Comparison of ENCODE assay signal across 1 cellular context in genomic region chr9:81787747-81788632, GRCh38.
A peak's percentile ranks its signal among the peaks of the same experiment; 100 is the strongest.
TF ChIP-seq lines count a peak whose summit lies in the region.

No MANE protein-coding gene starts in this region.

TF ChIP-seq in liver, 16 proteins besides CTCF, POLR2A, EP300 and RAD21 (continued from another document):
- TF ChIP-seq EGR1 (IDR thresholded peaks at IDR 0.05; ENCODE audit: low read depth in 2 of 2) (no peak), ATF3 (IDR thresholded peaks at IDR 0.05) (no peak), HNF4G (IDR thresholded peaks at IDR 0.05) (peak; percentile 5), HNF4A (conservative IDR thresholded peaks at IDR 0.05) (peak; percentile 57)
